In genomic region chrX:153882086-153882498, GRCh38 we compare ENCODE assay signal across 1 cellular context.
A peak's percentile ranks its signal among the peaks of the same experiment; 100 is the strongest.
TF ChIP-seq lines count a peak whose summit lies in the region.

No MANE protein-coding gene starts in this region.

TF ChIP-seq in HepG2, 621 proteins besides CTCF, POLR2A, EP300 and RAD21 (continued from another document and continues in another):
- TF ChIP-seq PRDM15 (CRISPR knock-in tag; IDR thresholded peaks at IDR 0.05) (no peak), HMGXB4 (CRISPR knock-in tag; IDR thresholded peaks at IDR 0.05; ENCODE audit: borderline replicate concordance in 1 of 2, low read depth in 1 of 2) (no peak), IKZF4 (CRISPR knock-in tag; IDR thresholded peaks at IDR 0.05; ENCODE audit: borderline replicate concordance, low read depth, not compliant biosample characterization) (no peak), MED1 (CRISPR knock-in tag; IDR thresholded peaks at IDR 0.05) (0 out of 2 replicates have a peak, but pooled peaks have one; percentile 25), GLI4 (CRISPR knock-in tag; IDR thresholded peaks at IDR 0.05; ENCODE audit: borderline replicate concordance) (no peak), ELK4 (CRISPR knock-in tag; IDR thresholded peaks at IDR 0.05; ENCODE audit: borderline replicate concordance) (no peak), ZBTB42 (CRISPR knock-in tag; IDR thresholded peaks at IDR 0.05) (no peak), SMAD9 (CRISPR knock-in tag; IDR thresholded peaks at IDR 0.05) (no peak), ZBTB21 (CRISPR knock-in tag; IDR thresholded peaks at IDR 0.05) (no peak), CHD4 (IDR thresholded peaks at IDR 0.05; ENCODE audit: borderline replicate concordance, low read length) (no peak), MTF2 (CRISPR knock-in tag; IDR thresholded peaks at IDR 0.05; ENCODE audit: borderline replicate concordance) (no peak), SNAPC5 (CRISPR knock-in tag; IDR thresholded peaks at IDR 0.05; ENCODE audit: borderline replicate concordance) (no peak), ZBTB43 (CRISPR knock-in tag; conservative IDR thresholded peaks at IDR 0.05) (peak; percentile 68; the same call in 1 of the 2 replicates), FOXA1 (IDR thresholded peaks at IDR 0.05) (no peak), FOXA1 (CRISPR knock-in tag; IDR thresholded peaks at IDR 0.05) (no peak), ELF4 (CRISPR knock-in tag; IDR thresholded peaks at IDR 0.05; ENCODE audit: borderline replicate concordance) (no peak), THRA (CRISPR knock-in tag; IDR thresholded peaks at IDR 0.05; ENCODE audit: borderline replicate concordance) (peak; percentile 79; the same call in 1 of the 2 replicates), SIN3A (IDR thresholded peaks at IDR 0.05; ENCODE audit: borderline replicate concordance, low read depth, low read length) (no peak), ZNF713 (CRISPR knock-in tag; IDR thresholded peaks at IDR 0.05) (no peak), TEAD3 (CRISPR knock-in tag; optimal IDR thresholded peaks at IDR 0.05; ENCODE audit: borderline replicate concordance) (peak; percentile 27), ZNF563 (CRISPR knock-in tag; IDR thresholded peaks at IDR 0.05) (no peak), NR2F1 (CRISPR knock-in tag; IDR thresholded peaks at IDR 0.05) (peak; percentile 39 to 81; a peak in 3 of 4 replicates), GATAD2A (CRISPR knock-in tag; IDR thresholded peaks at IDR 0.05) (0 out of 2 replicates have a peak, but pooled peaks have one; percentile 11), SAP130 (CRISPR knock-in tag; IDR thresholded peaks at IDR 0.05; ENCODE audit: low read depth) (peak; percentile 65; the same call in 1 of the 2 replicates), POLR2AphosphoS5 (IDR thresholded peaks at IDR 0.05; ENCODE audit: low read depth, low read length) (no peak), ZNF790 (CRISPR knock-in tag; IDR thresholded peaks at IDR 0.05; ENCODE audit: borderline replicate concordance) (no peak), ZNF687 (CRISPR knock-in tag; IDR thresholded peaks at IDR 0.05) (peak; percentile 43), PCBP1 (IDR thresholded peaks at IDR 0.05; ENCODE audit: borderline replicate concordance, low read depth, low read length) (0 out of 2 replicates have a peak, but pooled peaks have one; percentile 78), TIGD3 (CRISPR knock-in tag; IDR thresholded peaks at IDR 0.05; ENCODE audit: borderline replicate concordance) (no peak), EED (CRISPR knock-in tag; IDR thresholded peaks at IDR 0.05) (no peak), ZNF746 (CRISPR knock-in tag; IDR thresholded peaks at IDR 0.05) (peak; percentile 34), DR1 (CRISPR knock-in tag; IDR thresholded peaks at IDR 0.05) (0 out of 2 replicates have a peak, but pooled peaks have one; percentile 31), FUBP1 (CRISPR knock-in tag; IDR thresholded peaks at IDR 0.05; ENCODE audit: borderline replicate concordance) (no peak), EZH2 (conservative IDR thresholded peaks at IDR 0.05; ENCODE audit: low read depth, low read length) (no peak), RXRB (CRISPR knock-in tag; IDR thresholded peaks at IDR 0.05; ENCODE audit: borderline replicate concordance) (no peak), TBX2 (CRISPR knock-in tag; IDR thresholded peaks at IDR 0.05; ENCODE audit: borderline replicate concordance) (peak; percentile 43; the same call in 1 of the 2 replicates), FOXP1 (IDR thresholded peaks at IDR 0.05) (no peak), FOXP1 (CRISPR knock-in tag; IDR thresholded peaks at IDR 0.05) (no peak), ZNF580 (CRISPR knock-in tag; IDR thresholded peaks at IDR 0.05; ENCODE audit: borderline replicate concordance, low read depth) (no peak), ZSCAN25 (CRISPR knock-in tag; IDR thresholded peaks at IDR 0.05) (no peak), RXRA (CRISPR knock-in tag; IDR thresholded peaks at IDR 0.05) (peak; percentile 87), ZNF260 (CRISPR knock-in tag; IDR thresholded peaks at IDR 0.05; ENCODE audit: borderline replicate concordance, low read depth) (no peak), ZFY (CRISPR knock-in tag; IDR thresholded peaks at IDR 0.05) (no peak), MYC (CRISPR knock-in tag; IDR thresholded peaks at IDR 0.05; ENCODE audit: borderline replicate concordance) (peak; percentile 69; the same call in 1 of the 2 replicates), KAT7 (CRISPR knock-in tag; IDR thresholded peaks at IDR 0.05; ENCODE audit: borderline replicate concordance) (no peak), IRF2 (CRISPR knock-in tag; IDR thresholded peaks at IDR 0.05) (no peak), CBX2 (IDR thresholded peaks at IDR 0.05; ENCODE audit: low read depth, low read length) (no peak), CBX2 (CRISPR knock-in tag; IDR thresholded peaks at IDR 0.05; ENCODE audit: low read depth) (no peak), XBP1 (CRISPR knock-in tag; IDR thresholded peaks at IDR 0.05) (no peak)
